ENCODE assay signal across 9 cellular contexts in genomic region chr5:150514708-150515211, GRCh38. TPM values are rescaled to one million over a fixed set of nuclear protein-coding genes. Genes with fewer than 3 reads are reported as not detected.
DNase-seq lines count a peak whose midpoint lies in the region; ATAC-seq and TF ChIP-seq lines count a peak whose summit lies in the region.
"Had no signal": no experiment of that assay in that cellular context is flagged by ENCODE, and none has a peak within 500 bp of the region (broad histone marks: within the 10 kb centered on the region; RNA-seq: fewer than 3 reads in every experiment).

No MANE protein-coding gene starts in this region.

- H3K4me3 Mint-ChIP-seq in brain = peak overlapping the region in 2 of 5 experiments; percentile 20 to 32

- peaks cover 6% of the 10 kb centered on the region for H3K36me3 Mint-ChIP-seq in brain

- DNase-seq in NCI-H2107 treated with DMSO at 0.1 percent for 48 hours (lab: John Stamatoyannopoulos, UW; ENCODE audit: unreplicated experiment) (peak; percentile 18), NCI-H2107 (lab: John Stamatoyannopoulos, UW) (no peak), left lung (peak in 1 of 2 donors; percentile 44), upper lobe of right lung (no peak), NAMALWA (ENCODE audit: low spot score) (no peak), Karpas-422 (no peak)
- DNase-seq in activated CD8-positive, alpha-beta memory T cell treated with anti-CD3 and anti-CD28 coated beads for 24 hours = no peak
- DNase-seq: activated CD8-positive, alpha-beta memory T cell treated with anti-CD3 and anti-CD28 coated beads, Interleukin-2, amount 50 U/mL, for 4 hours had no signal

- H4K20me1 ChIP-seq in Karpas-422 (ENCODE audit: insufficient read depth, low read depth, low read length) = peaks cover 10% of the 10 kb centered on the region; the same call in 1 of the 2 replicates

- H3K79me2 ChIP-seq in Karpas-422 (ENCODE audit: low read length) = no peaks in the 10 kb centered on the region

- intact Hi-C loops in left lung (cut with DNase I) (no loop called here), upper lobe of right lung (cut with DNase I) (no loop called here)

- H3K27me3 ChIP-seq in left lung (no peaks in the 10 kb centered on the region), upper lobe of right lung (no peaks in the 10 kb centered on the region), Karpas-422 (ENCODE audit: low read length) (no peaks in the 10 kb centered on the region)

- H3K4me1 ChIP-seq in left lung = peaks cover 45 to 97% of the 10 kb centered on the region in 2 donors
- H3K4me1 ChIP-seq in upper lobe of right lung = peaks cover 92% of the 10 kb centered on the region
- peaks cover 10% of the 10 kb centered on the region for H3K4me1 ChIP-seq in Karpas-422 (ENCODE audit: low read length)

- H3K27ac ChIP-seq in left lung (peak overlapping the region; percentile 48 to 58), upper lobe of right lung (peak overlapping the region; percentile 47), Karpas-422 (ENCODE audit: low read length) (no peak overlapping the region)

- no peaks in the 10 kb centered on the region for H3K9me3 Mint-ChIP-seq in brain

- H3K9me3 ChIP-seq in left lung (no peaks in the 10 kb centered on the region), upper lobe of right lung (no peaks in the 10 kb centered on the region), Karpas-422 (ENCODE audit: low read length) (no peaks in the 10 kb centered on the region)

- H3K27ac Mint-ChIP-seq in brain = peak overlapping the region; percentile 65 to 88 (median 82)

- H3K9me2 ChIP-seq in Karpas-422 (replicated peaks; ENCODE audit: insufficient read depth, low read length) = no peaks in the 10 kb centered on the region

- H3K4me2 ChIP-seq in Karpas-422 (ENCODE audit: low read depth, low read length, poor library complexity, severe bottlenecking) = no peak overlapping the region

- peaks cover 100% of the 10 kb centered on the region for H3K4me1 Mint-ChIP-seq in brain

- no peak overlapping the region for H2AFZ ChIP-seq in Karpas-422 (ENCODE audit: low read length)

- H3K4me3 ChIP-seq in left lung (no peak overlapping the region), upper lobe of right lung (no peak overlapping the region), Karpas-422 (ENCODE audit: low read length) (no peak overlapping the region)

- H3K27me3 Mint-ChIP-seq in brain = no peaks in the 10 kb centered on the region

- H3K9ac ChIP-seq in Karpas-422 (ENCODE audit: low read length) = no peak overlapping the region

- TF ChIP-seq CTCF in brain (conservative IDR thresholded peaks at IDR 0.05) (no peak), left lung (IDR thresholded peaks at IDR 0.05) (no peak), upper lobe of right lung (IDR thresholded peaks at IDR 0.05) (no peak)

- peaks cover 0 to 12% of the 10 kb centered on the region in 2 donors for H3K36me3 ChIP-seq in left lung
- H3K36me3 ChIP-seq in upper lobe of right lung = peaks cover 11% of the 10 kb centered on the region
- H3K36me3 ChIP-seq in Karpas-422 (ENCODE audit: insufficient read depth, low read length) = no peaks in the 10 kb centered on the region

- peak; percentile 14 for ATAC-seq in left lung
- ATAC-seq in upper lobe of right lung = peak; percentile 7

RNA-seq across cellular contexts. Expression of gene NDST1, which starts 6.8 kb away (rescaled TPM):
- 40.0 TPM for polyA plus RNA-seq in brain (ENCODE audit: insufficient read depth, low read depth, low replicate concordance)
- total RNA-seq in left lung (100 to 1,000 TPM in 1 of 2 donors, 10 to 100 TPM in 1; 89.3 to 100 TPM), upper lobe of right lung (143 TPM)
- 8.4 and 20.9 TPM in 2 replicates for total RNA-seq in Karpas-422 (2014; rRNA removed; shearing (Covaris generic); ENCODE audit: low replicate concordance)
